Comparison of ENCODE assay signal across 15 cellular contexts in genomic region chr9:11893331-11893730, GRCh38.
DNase-seq lines count a peak whose midpoint lies in the region; ATAC-seq and TF ChIP-seq lines count a peak whose summit lies in the region.
"Had no signal": no experiment of that assay in that cellular context is flagged by ENCODE, and none has a peak within 500 bp of the region (broad histone marks: within the 10 kb centered on the region; RNA-seq: fewer than 3 reads in every experiment).

No MANE protein-coding gene starts in this region.

- DNase-seq in AG10803 (ENCODE audit: low read depth) (peak; percentile 61), RKO (ENCODE audit: low spot score) (peak; percentile 5), choroid plexus epithelial cell (ENCODE audit: low read depth) (peak; percentile 81), mesenchymal stem cell (peak; percentile 83), cerebellar nuclear complex (lab: John Stamatoyannopoulos, UW) (no peak), COR-L47 (lab: John Stamatoyannopoulos, UW) (no peak)
- DNase-seq in activated CD4-positive, alpha-beta T cell treated with anti-CD3 and anti-CD28 coated beads for 1 hour = no peak
- DNase-seq: CD8-positive, alpha-beta memory T cell; NCI-H1436; NCI-H2029 treated with DMSO at 0.1 percent for 48 hours; NCI-H510A treated with DMSO at 0.1 percent for 48 hours had no signal

- no peak overlapping the region for H2BK12ac ChIP-seq in mesenchymal stem cell (ENCODE audit: low read length in 2 of 2)

- no peak overlapping the region for H2BK120ac ChIP-seq in mesenchymal stem cell (ENCODE audit: low read depth, low read length)

- H2AK5ac ChIP-seq in mesenchymal stem cell (ENCODE audit: low read length, severe bottlenecking) = no peak overlapping the region

- H3K79me1 ChIP-seq in mesenchymal stem cell (replicated peaks; ENCODE audit: low read length, poor library complexity, severe bottlenecking) = no peaks in the 10 kb centered on the region

- H2AFZ ChIP-seq in mesenchymal stem cell (ENCODE audit: low read depth, low read length) = no peak overlapping the region

- no peak overlapping the region for H2BK15ac ChIP-seq in mesenchymal stem cell (ENCODE audit: low read depth, poor library complexity, severe bottlenecking)

- no peaks in the 10 kb centered on the region for H3K4me1 ChIP-seq in mesenchymal stem cell (ENCODE audit: control insufficient read depth, insufficient read depth, low read depth, low read length)
- H3K4me1 ChIP-seq: BLaER1 had no signal

- H3K4me3 ChIP-seq in AG10803 (ENCODE audit: low read length) (no peak overlapping the region), choroid plexus epithelial cell (ENCODE audit: low read depth, low read length) (no peak overlapping the region), mesenchymal stem cell (ENCODE audit: insufficient read depth in 1 of 2, low read depth in 1 of 2, low read length in 2 of 2) (no peak overlapping the region)
- H3K4me3 ChIP-seq: BLaER1 had no signal

- no peak overlapping the region for H4K91ac ChIP-seq in mesenchymal stem cell (ENCODE audit: low read length)

- no peaks in the 10 kb centered on the region for H3K27me3 ChIP-seq in mesenchymal stem cell (ENCODE audit: control insufficient read depth in 1 of 2, insufficient read depth in 1 of 2, low read length in 2 of 2)
- H3K27me3 ChIP-seq: BLaER1 had no signal

- ATAC-seq in GM19397 (IDR thresholded peaks at IDR 0.05; ENCODE audit: unreplicated experiment) = no peak
- ATAC-seq: Panc1 had no signal

- TF ChIP-seq CTCF in AG10803 (conservative IDR thresholded peaks at IDR 0.05; ENCODE audit: low read length) (no peak), choroid plexus epithelial cell (conservative IDR thresholded peaks at IDR 0.05; ENCODE audit: low read depth, low read length) (no peak)

- H3K9ac ChIP-seq in mesenchymal stem cell (ENCODE audit: low read length) = no peak overlapping the region
- H3K9ac ChIP-seq: BLaER1 had no signal

- H3K36me3 ChIP-seq in mesenchymal stem cell (ENCODE audit: control insufficient read depth in 1 of 2, insufficient read depth in 2 of 2, low read depth in 1 of 2, low read length in 2 of 2) = no peaks in the 10 kb centered on the region
- H3K36me3 ChIP-seq: BLaER1 had no signal

- no peak overlapping the region for H2BK5ac ChIP-seq in mesenchymal stem cell (ENCODE audit: low read depth, low read length, poor library complexity, severe bottlenecking)

- no peak overlapping the region for H3K23ac ChIP-seq in mesenchymal stem cell (ENCODE audit: low read length in 2 of 2)

- no peak overlapping the region for H3K4ac ChIP-seq in mesenchymal stem cell (ENCODE audit: low read depth in 1 of 2, low read length in 2 of 2)

- H4K8ac ChIP-seq in mesenchymal stem cell (ENCODE audit: low read length) = no peak overlapping the region

- no peaks in the 10 kb centered on the region for H3K9me3 ChIP-seq in mesenchymal stem cell (ENCODE audit: control insufficient read depth, low read length)
- H3K9me3 ChIP-seq: BLaER1 had no signal

- no peak overlapping the region for H3K18ac ChIP-seq in mesenchymal stem cell (ENCODE audit: low read depth in 1 of 2, low read length in 2 of 2)

- no peak overlapping the region for H3K4me2 ChIP-seq in mesenchymal stem cell (ENCODE audit: low read length, poor library complexity, severe bottlenecking)
- H3K4me2 ChIP-seq: BLaER1 had no signal

- no peak overlapping the region for H3K27ac ChIP-seq in mesenchymal stem cell (ENCODE audit: low read length, poor library complexity, severe bottlenecking)
- H3K27ac ChIP-seq: 22Rv1, BLaER1 had no signal

- no peak overlapping the region for H3K14ac ChIP-seq in mesenchymal stem cell (ENCODE audit: low read length in 2 of 2)

Comparison
In these comparisons a context has a peak if more than half of its experiments do, and no peak if none do; other contexts are left out.
1. DNase-seq: peak in AG10803 (single experiment), RKO (single experiment), choroid plexus epithelial cell (single experiment) and mesenchymal stem cell (single experiment); none in cerebellar nuclear complex (0 of 2), COR-L47 (single experiment) and activated CD4-positive, alpha-beta T cell treated with anti-CD3 and anti-CD28 coated beads for 1 hour (single experiment).